14 cellular contexts compared by ENCODE assay signal in the genomic region with DNA sequence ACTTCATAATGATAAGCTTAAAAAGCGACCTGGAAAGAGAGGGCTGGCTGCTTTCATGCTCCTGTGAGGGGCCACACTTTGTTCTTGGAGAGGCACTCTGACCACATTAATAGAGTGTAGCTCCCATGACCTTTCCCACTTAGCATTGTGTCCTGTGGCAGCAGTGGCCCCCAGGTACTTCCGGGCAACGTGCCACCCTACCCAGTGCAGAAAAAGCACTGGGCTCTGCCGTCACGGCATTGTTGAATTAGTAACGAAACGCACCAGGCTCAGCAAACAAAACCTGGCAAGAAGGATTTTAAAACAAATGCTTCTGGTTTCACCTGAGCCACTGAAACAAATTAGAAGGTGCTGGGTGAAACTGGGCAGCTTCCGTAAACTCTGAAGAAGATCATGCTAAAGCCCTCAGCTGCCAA. TPM values are rescaled to one million over a fixed set of nuclear protein-coding genes. Genes with fewer than 3 reads are reported as not detected.
DNase-seq lines count a peak whose midpoint lies in the region; ATAC-seq and TF ChIP-seq lines count a peak whose summit lies in the region.
"Had no signal": no experiment of that assay in that cellular context is flagged by ENCODE, and none has a peak within 500 bp of the region (broad histone marks: within the 10 kb centered on the region; RNA-seq: fewer than 3 reads in every experiment).

No MANE protein-coding gene starts in this region.

- ATAC-seq in HG03108 (IDR thresholded peaks at IDR 0.05; ENCODE audit: unreplicated experiment) = no peak
- ATAC-seq in GM21423 (IDR thresholded peaks at IDR 0.05; ENCODE audit: unreplicated experiment) = no peak
- ATAC-seq: activated T-cell treated with anti-CD3 and anti-CD28 coated beads, Interleukin-2, amount 50 U/mL, for 4 hours had no signal

- H3K27me3 ChIP-seq in colonic mucosa (no peaks in the 10 kb centered on the region), liver (ENCODE audit: control insufficient read depth in 4 of 4, insufficient read depth in 4 of 4, low read length in 3 of 4) (no peaks in the 10 kb centered on the region)

- H3K9ac ChIP-seq in colonic mucosa (ENCODE audit: low read depth in 2 of 2, low read length in 2 of 2) (no peak overlapping the region), liver (ENCODE audit: low read depth in 1 of 2, low read length in 2 of 2) (peak overlapping the region in 1 of 2 donors; percentile 45)

- peak; percentile 59 to 66 for TF ChIP-seq RAD21 in liver (IDR thresholded peaks at IDR 0.05)

- intact Hi-C loops in colonic mucosa (cut with DNase I) = no loop called here

- H3K27ac ChIP-seq in 22Rv1 = peak overlapping the region; percentile 68
- H3K27ac ChIP-seq in colonic mucosa = no peak overlapping the region
- peak overlapping the region; percentile 59 to 61 for H3K27ac ChIP-seq in liver (ENCODE audit: low read depth in 1 of 2, low read length in 2 of 2)

- no peaks in the 10 kb centered on the region for H3K36me3 ChIP-seq in colonic mucosa
- H3K36me3 ChIP-seq in liver (ENCODE audit: control insufficient read depth in 4 of 4, insufficient read depth in 3 of 4, low read depth in 1 of 4, low read length in 3 of 4) = no peaks in the 10 kb centered on the region

- peak; percentile 46 for DNase-seq in NCI-H1092 (lab: John Stamatoyannopoulos, UW)
- DNase-seq in colonic mucosa = peak; percentile 56
- DNase-seq in HCEC 1CT = no peak
- DNase-seq in ecto neural progenitor cell (ENCODE audit: low spot score) = no peak
- DNase-seq: activated T-cell treated with anti-CD3 and anti-CD28 coated beads, Interleukin-2, amount 50 U/mL, for 4 hours; effector CD4-positive, alpha-beta T cell; glutamatergic neuron; mammary epithelial cell; NCI-H1105 treated with DMSO at 0.1 percent for 48 hours; SW 1271 had no signal

- 28% methylated on average over 8 of the region's 8 CpGs for WGBS in liver

- no peak for TF ChIP-seq CTCF in 22Rv1 (IDR thresholded peaks at IDR 0.05)
- no peak for TF ChIP-seq CTCF in colonic mucosa (IDR thresholded peaks at IDR 0.05)
- no peak for TF ChIP-seq CTCF in liver (IDR thresholded peaks at IDR 0.05; ENCODE audit: low read depth, low read length, missing input control)

- H3K9me3 ChIP-seq in colonic mucosa = no peaks in the 10 kb centered on the region
- no peaks in the 10 kb centered on the region for H3K9me3 ChIP-seq in liver (ENCODE audit: control insufficient read depth in 4 of 4, low read length in 3 of 4)

- H3K4me3 ChIP-seq in colonic mucosa (no peak overlapping the region), liver (ENCODE audit: low read depth in 1 of 3, low read length in 3 of 3) (no peak overlapping the region)

- H3K4me1 ChIP-seq in colonic mucosa (peaks cover under 1% of the 10 kb centered on the region), liver (ENCODE audit: control insufficient read depth in 4 of 4, insufficient read depth in 4 of 4, low read length in 3 of 4) (peaks cover 4 to 37% (median 17%) of the 10 kb centered on the region in 4 donors)

TF ChIP-seq in liver, 16 proteins besides CTCF, POLR2A, EP300 and RAD21:
- TF ChIP-seq FOXA1 (IDR thresholded peaks at IDR 0.05) (peak; percentile 73), JUND (IDR thresholded peaks at IDR 0.05) (peak in 1 of 2 donors; percentile 63), GABPA (IDR thresholded peaks at IDR 0.05 in 1 of 2, conservative IDR thresholded peaks at IDR 0.05 in 1 of 2) (peak; percentile 32 to 75), YY1 (IDR thresholded peaks at IDR 0.05) (peak; percentile 85), FOXA2 (IDR thresholded peaks at IDR 0.05) (peak; percentile 70), TAF1 (conservative IDR thresholded peaks at IDR 0.05) (no peak), NR2F2 (IDR thresholded peaks at IDR 0.05) (no peak), HNF4A (conservative IDR thresholded peaks at IDR 0.05) (peak; percentile 62 to 75), RXRA (IDR thresholded peaks at IDR 0.05) (peak; percentile 70 to 88), HNF4G (IDR thresholded peaks at IDR 0.05) (peak; percentile 3), SP1 (IDR thresholded peaks at IDR 0.05) (peak; percentile 77)
- TF ChIP-seq, protein P1, sequence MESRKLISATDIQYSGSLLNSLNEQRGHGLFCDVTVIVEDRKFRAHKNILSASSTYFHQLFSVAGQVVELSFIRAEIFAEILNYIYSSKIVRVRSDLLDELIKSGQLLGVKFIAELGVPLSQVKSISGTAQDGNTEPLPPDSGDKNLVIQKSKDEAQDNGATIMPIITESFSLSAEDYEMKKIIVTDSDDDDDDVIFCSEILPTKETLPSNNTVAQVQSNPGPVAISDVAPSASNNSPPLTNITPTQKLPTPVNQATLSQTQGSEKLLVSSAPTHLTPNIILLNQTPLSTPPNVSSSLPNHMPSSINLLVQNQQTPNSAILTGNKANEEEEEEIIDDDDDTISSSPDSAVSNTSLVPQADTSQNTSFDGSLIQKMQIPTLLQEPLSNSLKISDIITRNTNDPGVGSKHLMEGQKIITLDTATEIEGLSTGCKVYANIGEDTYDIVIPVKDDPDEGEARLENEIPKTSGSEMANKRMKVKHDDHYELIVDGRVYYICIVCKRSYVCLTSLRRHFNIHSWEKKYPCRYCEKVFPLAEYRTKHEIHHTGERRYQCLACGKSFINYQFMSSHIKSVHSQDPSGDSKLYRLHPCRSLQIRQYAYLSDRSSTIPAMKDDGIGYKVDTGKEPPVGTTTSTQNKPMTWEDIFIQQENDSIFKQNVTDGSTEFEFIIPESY (IDR thresholded peaks at IDR 0.05) = no peak
- TF ChIP-seq, protein P2, sequence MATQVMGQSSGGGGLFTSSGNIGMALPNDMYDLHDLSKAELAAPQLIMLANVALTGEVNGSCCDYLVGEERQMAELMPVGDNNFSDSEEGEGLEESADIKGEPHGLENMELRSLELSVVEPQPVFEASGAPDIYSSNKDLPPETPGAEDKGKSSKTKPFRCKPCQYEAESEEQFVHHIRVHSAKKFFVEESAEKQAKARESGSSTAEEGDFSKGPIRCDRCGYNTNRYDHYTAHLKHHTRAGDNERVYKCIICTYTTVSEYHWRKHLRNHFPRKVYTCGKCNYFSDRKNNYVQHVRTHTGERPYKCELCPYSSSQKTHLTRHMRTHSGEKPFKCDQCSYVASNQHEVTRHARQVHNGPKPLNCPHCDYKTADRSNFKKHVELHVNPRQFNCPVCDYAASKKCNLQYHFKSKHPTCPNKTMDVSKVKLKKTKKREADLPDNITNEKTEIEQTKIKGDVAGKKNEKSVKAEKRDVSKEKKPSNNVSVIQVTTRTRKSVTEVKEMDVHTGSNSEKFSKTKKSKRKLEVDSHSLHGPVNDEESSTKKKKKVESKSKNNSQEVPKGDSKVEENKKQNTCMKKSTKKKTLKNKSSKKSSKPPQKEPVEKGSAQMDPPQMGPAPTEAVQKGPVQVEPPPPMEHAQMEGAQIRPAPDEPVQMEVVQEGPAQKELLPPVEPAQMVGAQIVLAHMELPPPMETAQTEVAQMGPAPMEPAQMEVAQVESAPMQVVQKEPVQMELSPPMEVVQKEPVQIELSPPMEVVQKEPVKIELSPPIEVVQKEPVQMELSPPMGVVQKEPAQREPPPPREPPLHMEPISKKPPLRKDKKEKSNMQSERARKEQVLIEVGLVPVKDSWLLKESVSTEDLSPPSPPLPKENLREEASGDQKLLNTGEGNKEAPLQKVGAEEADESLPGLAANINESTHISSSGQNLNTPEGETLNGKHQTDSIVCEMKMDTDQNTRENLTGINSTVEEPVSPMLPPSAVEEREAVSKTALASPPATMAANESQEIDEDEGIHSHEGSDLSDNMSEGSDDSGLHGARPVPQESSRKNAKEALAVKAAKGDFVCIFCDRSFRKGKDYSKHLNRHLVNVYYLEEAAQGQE (IDR thresholded peaks at IDR 0.05) = peak; percentile 89
- TF ChIP-seq, protein P3, sequence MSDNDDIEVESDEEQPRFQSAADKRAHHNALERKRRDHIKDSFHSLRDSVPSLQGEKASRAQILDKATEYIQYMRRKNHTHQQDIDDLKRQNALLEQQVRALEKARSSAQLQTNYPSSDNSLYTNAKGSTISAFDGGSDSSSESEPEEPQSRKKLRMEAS (IDR thresholded peaks at IDR 0.05) = peak; percentile 40
TF ChIP-seq in liver: peak in this region for 11.

RNA-seq across cellular contexts. Expression of a gene that starts 5.4 kb away (rescaled TPM):
- 10 to 100 TPM; 28.0 to 77.4 TPM for total RNA-seq in colonic mucosa
- 10 to 100 TPM; 23.3 to 73.9 TPM for total RNA-seq in liver
- 100 to 1,000 TPM in 1 of 2 donors, 10 to 100 TPM in 1; 45.4 to 136 TPM for polyA plus RNA-seq in liver

Comparison
In these comparisons a context has a peak if more than half of its experiments do, and no peak if none do; other contexts are left out.
1. DNase-seq: peak in NCI-H1092 (single experiment) and colonic mucosa (single experiment); none in HCEC 1CT (single experiment) and ecto neural progenitor cell (single experiment).